In genomic region chr1:36149237-36149972, GRCh38 we compare ENCODE assay signal across 1 cellular context.
TF ChIP-seq lines count a peak whose summit lies in the region.

TSS of gene TRAPPC3 (minus strand) at chr1:36149486. CDS start at chr1:36149378, 108 bp downstream.

TF ChIP-seq in K562, 482 proteins besides CTCF, POLR2A, EP300 and RAD21 (continued from another document and continues in another):
- TF ChIP-seq ZBTB49 (CRISPR knock-in tag; IDR thresholded peaks at IDR 0.05; ENCODE audit: borderline replicate concordance) (no peak), ZNF561 (CRISPR knock-in tag; conservative IDR thresholded peaks at IDR 0.05) (no peak), ERF (CRISPR knock-in tag; IDR thresholded peaks at IDR 0.05) (no peak), ZNF75A (CRISPR knock-in tag; IDR thresholded peaks at IDR 0.05) (no peak), ZNF668 (CRISPR knock-in tag; IDR thresholded peaks at IDR 0.05) (no peak), BRF2 (IDR thresholded peaks at IDR 0.05; ENCODE audit: borderline replicate concordance, insufficient read depth, insufficient read length) (no peak), SUPT5H (IDR thresholded peaks at IDR 0.05) (peak; percentile 97), ZNF280A (IDR thresholded peaks at IDR 0.05; ENCODE audit: low read depth, partially characterized antibody) (no peak), KDM4B (IDR thresholded peaks at IDR 0.05; ENCODE audit: borderline replicate concordance in 2 of 2, low read depth in 1 of 2) (0 out of 4 replicates have a peak, but pooled peaks of 1 of the 2 experiments have one; percentile 33), PRPF4 (IDR thresholded peaks at IDR 0.05; ENCODE audit: insufficient read depth, low read depth, low read length, poor library complexity, severe bottlenecking) (no peak), GTF3C2 (IDR thresholded peaks at IDR 0.05; ENCODE audit: borderline replicate concordance, extremely low read depth, insufficient read length) (no peak), TFAP4 (CRISPR knock-in tag; IDR thresholded peaks at IDR 0.05; ENCODE audit: borderline replicate concordance) (peak; percentile 89; the same call in 1 of the 2 replicates), RCOR1 (IDR thresholded peaks at IDR 0.05; ENCODE audit: borderline replicate concordance in 1 of 2, low read depth in 2 of 2, low read length in 2 of 2) (peak in 1 of 2 experiments; percentile 96), ZBTB34 (CRISPR knock-in tag; IDR thresholded peaks at IDR 0.05) (no peak), CREB1 (IDR thresholded peaks at IDR 0.05) (peak; percentile 85), CREB1 (CRISPR knock-in tag; IDR thresholded peaks at IDR 0.05) (peak; percentile 92), XRCC5 (IDR thresholded peaks at IDR 0.05; ENCODE audit: low read depth, low read length) (peak; percentile 86), NR2C1 (IDR thresholded peaks at IDR 0.05) (0 out of 2 replicates have a peak, but pooled peaks have one; percentile 27), NR2C1 (tag; IDR thresholded peaks at IDR 0.05) (peak; percentile 86), HDAC2 (IDR thresholded peaks at IDR 0.05) (peak; percentile 17), STAT5B (CRISPR knock-in tag; IDR thresholded peaks at IDR 0.05) (no peak), NFE2 (IDR thresholded peaks at IDR 0.05; ENCODE audit: low read depth) (no peak; the same call in 1 of the 2 replicates), RB1 (IDR thresholded peaks at IDR 0.05; ENCODE audit: low read depth) (peak; percentile 89), ZNF133 (CRISPR knock-in tag; IDR thresholded peaks at IDR 0.05) (no peak), FOXO4 (CRISPR knock-in tag; IDR thresholded peaks at IDR 0.05) (no peak), TSHZ1 (CRISPR knock-in tag; IDR thresholded peaks at IDR 0.05) (no peak), POLR3A (IDR thresholded peaks at IDR 0.05; ENCODE audit: borderline replicate concordance, extremely low read depth, insufficient read depth, insufficient read length) (no peak), ZNF324 (CRISPR knock-in tag; IDR thresholded peaks at IDR 0.05) (no peak), ZNF140 (CRISPR knock-in tag; IDR thresholded peaks at IDR 0.05) (no peak), TBL1XR1 (IDR thresholded peaks at IDR 0.05; ENCODE audit: low read length in 2 of 2) (peak; percentile 41 to 48; a peak in 2 of 4 replicates), HMG20B (CRISPR knock-in tag; IDR thresholded peaks at IDR 0.05) (no peak), NFYB (IDR thresholded peaks at IDR 0.05; ENCODE audit: extremely low read depth, insufficient read length) (no peak), ILF3 (IDR thresholded peaks at IDR 0.05; ENCODE audit: borderline replicate concordance) (no peak), MTA1 (IDR thresholded peaks at IDR 0.05; ENCODE audit: borderline replicate concordance) (no peak; the same call in 1 of the 2 replicates), RNF2 (IDR thresholded peaks at IDR 0.05) (peak; percentile 71), ZNF316 (IDR thresholded peaks at IDR 0.05) (no peak), ETS1 (conservative IDR thresholded peaks at IDR 0.05; ENCODE audit: control insufficient read depth, low read depth, low read length) (peak; percentile 100), HSF4 (CRISPR knock-in tag; IDR thresholded peaks at IDR 0.05; ENCODE audit: borderline replicate concordance) (no peak), ZNF197 (CRISPR knock-in tag; IDR thresholded peaks at IDR 0.05; ENCODE audit: low read depth) (0 out of 2 replicates have a peak, but pooled peaks have one; percentile 82), BCOR (IDR thresholded peaks at IDR 0.05) (no peak), TFAM (CRISPR knock-in tag; conservative IDR thresholded peaks at IDR 0.05) (no peak), ZFP36 (IDR thresholded peaks at IDR 0.05; ENCODE audit: low read depth, low read length, partially characterized antibody) (no peak), MYC (IDR thresholded peaks at IDR 0.05; ENCODE audit: low read depth, low read length) (peak; percentile 85; the same call in 1 of the 2 replicates), MYC (CRISPR knock-in tag; IDR thresholded peaks at IDR 0.05; ENCODE audit: borderline replicate concordance, low read depth) (peak; percentile 91; the same call in 1 of the 2 replicates), ELK1 (CRISPR knock-in tag; IDR thresholded peaks at IDR 0.05) (no peak), HNRNPLL (IDR thresholded peaks at IDR 0.05; ENCODE audit: low read depth, low read length, poor library complexity, severe bottlenecking) (peak; percentile 34), ZZZ3 (IDR thresholded peaks at IDR 0.05) (no peak)
